8 cellular contexts compared by ENCODE assay signal in genomic region chr11:18775492-18776292, GRCh38. TPM values are rescaled to one million over a fixed set of nuclear protein-coding genes. Genes with fewer than 3 reads are reported as not detected.
DNase-seq lines count a peak whose midpoint lies in the region; ATAC-seq and TF ChIP-seq lines count a peak whose summit lies in the region.

No MANE protein-coding gene starts in this region.

- WGBS in trophoblast cell (ENCODE audit: extremely low coverage, insufficient coverage, insufficient read length), result no CpG with 5 or more reads among the region's 16 CpGs

- H3K9me3 Mint-ChIP-seq in activated CD8-positive, alpha-beta T cell treated with anti-CD3 and anti-CD28 coated beads, Interleukin-2, amount 10 ng/mL, durations not matched to agents 7 days and 5 days (ENCODE audit: insufficient read depth), result peaks cover 5% of the 10 kb centered on the region

- H3K4me3 ChIP-seq in BE2C (ENCODE audit: low read depth, low read length) (no peak overlapping the region), fibroblast of lung (replicated peaks in 1 of 4; ENCODE audit: control extremely low read depth in 1 of 4, insufficient read depth in 1 of 4, low read depth in 3 of 4, low read length in 4 of 4) (no peak overlapping the region), trophoblast cell (ENCODE audit: low read depth, low read length) (no peak overlapping the region)

- H2AK5ac ChIP-seq in trophoblast cell (ENCODE audit: low read length), result no peak overlapping the region

- peaks cover 3% of the 10 kb centered on the region for H3K27me3 Mint-ChIP-seq in activated CD8-positive, alpha-beta T cell treated with anti-CD3 and anti-CD28 coated beads, Interleukin-2, amount 10 ng/mL, durations not matched to agents 7 days and 5 days (ENCODE audit: low read depth)

- no peaks in the 10 kb centered on the region for H3K79me2 ChIP-seq in fibroblast of lung (ENCODE audit: control insufficient read depth, insufficient read depth, low read length)
- H3K79me2 ChIP-seq in trophoblast cell (ENCODE audit: control insufficient read depth, insufficient read depth, low read length, poor library complexity), result no peaks in the 10 kb centered on the region

- no peak overlapping the region for H3K4me3 Mint-ChIP-seq in activated CD8-positive, alpha-beta T cell treated with anti-CD3 and anti-CD28 coated beads, Interleukin-2, amount 10 ng/mL, durations not matched to agents 7 days and 5 days

- H3K36me3 ChIP-seq in BE2C (no peaks in the 10 kb centered on the region), fibroblast of lung (ENCODE audit: control insufficient read depth, insufficient read depth, low read length) (no peaks in the 10 kb centered on the region), trophoblast cell (ENCODE audit: control insufficient read depth in 1 of 2, insufficient read depth in 2 of 2, low read length in 2 of 2) (no peaks in the 10 kb centered on the region)

- POLR2A ChIA-PET in activated CD8-positive, alpha-beta T cell treated with anti-CD3 and anti-CD28 coated beads, Interleukin-2, amount 10 ng/mL, durations not matched to agents 7 days and 5 days (lab: Charles Lee), result no interaction called here

- no peak overlapping the region for H3K23ac ChIP-seq in trophoblast cell (ENCODE audit: low read length)

- H2AFZ ChIP-seq in fibroblast of lung (ENCODE audit: low read length) (no peak overlapping the region), trophoblast cell (ENCODE audit: insufficient read depth, low read length, poor library complexity) (no peak overlapping the region)

- ATAC-seq in GM18517 (IDR thresholded peaks at IDR 0.05; ENCODE audit: unreplicated experiment) (peak; percentile 89), HG02973 (IDR thresholded peaks at IDR 0.05; ENCODE audit: unreplicated experiment) (peak; percentile 88)
- peak; percentile 79 for ATAC-seq in activated CD8-positive, alpha-beta T cell treated with anti-CD3 and anti-CD28 coated beads, Interleukin-2, amount 10 ng/mL, durations not matched to agents 7 days and 5 days

- H2BK120ac ChIP-seq in trophoblast cell (ENCODE audit: insufficient read depth, low read length, poor library complexity), result no peak overlapping the region

- no peak overlapping the region for H3K14ac ChIP-seq in trophoblast cell (ENCODE audit: low read length)

- H2BK12ac ChIP-seq in trophoblast cell (ENCODE audit: low read length), result no peak overlapping the region

- peaks cover 4% of the 10 kb centered on the region for H3K36me3 Mint-ChIP-seq in activated CD8-positive, alpha-beta T cell treated with anti-CD3 and anti-CD28 coated beads, Interleukin-2, amount 10 ng/mL, durations not matched to agents 7 days and 5 days (ENCODE audit: low read depth)

- H3K4me1 Mint-ChIP-seq in activated CD8-positive, alpha-beta T cell treated with anti-CD3 and anti-CD28 coated beads, Interleukin-2, amount 10 ng/mL, durations not matched to agents 7 days and 5 days (ENCODE audit: low read depth), result peaks cover 19% of the 10 kb centered on the region

- H3K4ac ChIP-seq in trophoblast cell (ENCODE audit: low read depth, low read length), result no peak overlapping the region

- H3K79me1 ChIP-seq in trophoblast cell (ENCODE audit: low read length), result no peaks in the 10 kb centered on the region

- H4K12ac ChIP-seq in trophoblast cell (ENCODE audit: low read depth, low read length), result no peak overlapping the region

- no peaks in the 10 kb centered on the region for H3K4me1 ChIP-seq in BE2C
- H3K4me1 ChIP-seq in fibroblast of lung (ENCODE audit: control insufficient read depth, extremely low read depth, insufficient read depth, low read length), result no peaks in the 10 kb centered on the region
- H3K4me1 ChIP-seq in trophoblast cell (ENCODE audit: control insufficient read depth in 1 of 2, insufficient read depth in 2 of 2, low read length in 2 of 2), result no peaks in the 10 kb centered on the region

- H4K91ac ChIP-seq in trophoblast cell (ENCODE audit: low read depth, low read length), result no peak overlapping the region

- no peak overlapping the region for H3K27ac Mint-ChIP-seq in activated CD8-positive, alpha-beta T cell treated with anti-CD3 and anti-CD28 coated beads, Interleukin-2, amount 10 ng/mL, durations not matched to agents 7 days and 5 days

- H3K27me3 ChIP-seq in BE2C, result no peaks in the 10 kb centered on the region
- H3K27me3 ChIP-seq in fibroblast of lung (ENCODE audit: control insufficient read depth, insufficient read depth, low read length), result peaks cover 11% of the 10 kb centered on the region
- H3K27me3 ChIP-seq in trophoblast cell (ENCODE audit: insufficient read depth, low read length), result no peaks in the 10 kb centered on the region

- peak; percentile 60 for DNase-seq in BE2C
- peak; percentile 76 for DNase-seq in NCI-H2227 (lab: John Stamatoyannopoulos, UW; ENCODE audit: unreplicated experiment)
- peak; percentile 78 for DNase-seq in activated CD8-positive, alpha-beta T cell treated with anti-CD3 and anti-CD28 coated beads, Interleukin-2, amount 10 ng/mL, durations not matched to agents 7 days and 5 days
- DNase-seq in fibroblast of lung (ENCODE audit: low read depth in 2 of 2), result peak in 1 of 2 donors; percentile 65
- peak; percentile 27 to 67 for DNase-seq in trophoblast cell
- no peak for DNase-seq in midbrain (lab: John Stamatoyannopoulos, UW)

- no peaks in the 10 kb centered on the region for H3K9me3 ChIP-seq in BE2C
- H3K9me3 ChIP-seq in fibroblast of lung (ENCODE audit: control insufficient read depth, insufficient read depth, low read depth, low read length), result no peaks in the 10 kb centered on the region
- H3K9me3 ChIP-seq in trophoblast cell (ENCODE audit: insufficient read depth, low read depth, low read length), result no peaks in the 10 kb centered on the region

- H3K4me2 ChIP-seq in fibroblast of lung (ENCODE audit: extremely low read depth, insufficient read depth, low read length) (no peak overlapping the region), trophoblast cell (ENCODE audit: low read length) (no peak overlapping the region)

- no peak overlapping the region for H4K8ac ChIP-seq in trophoblast cell (ENCODE audit: low read depth, low read length)

- TF ChIP-seq CTCF in BE2C (IDR thresholded peaks at IDR 0.05; ENCODE audit: low read depth, low read length) (peak; percentile 73), fibroblast of lung (conservative IDR thresholded peaks at IDR 0.05 in 1 of 2, IDR thresholded peaks at IDR 0.05 in 1 of 2; ENCODE audit: low read depth in 1 of 2, low read length in 2 of 2) (peak; percentile 30 to 64)

- H3K27ac ChIP-seq in fibroblast of lung (ENCODE audit: insufficient read depth, low read length) (no peak overlapping the region), trophoblast cell (ENCODE audit: low read depth, low read length) (no peak overlapping the region)

- H3K18ac ChIP-seq in trophoblast cell (ENCODE audit: low read length), result no peak overlapping the region

- CTCF ChIA-PET in activated CD8-positive, alpha-beta T cell treated with anti-CD3 and anti-CD28 coated beads, Interleukin-2, amount 10 ng/mL, durations not matched to agents 7 days and 5 days (lab: Charles Lee), result interaction anchor here (1.1 to 5.3 kb wide), 15 partner anchors 10 to 249 kb away, joined by 3 to 30 read pairs (median 4); partner anchors contain the start of genes MISFA and TSG101

- H2BK5ac ChIP-seq in trophoblast cell (ENCODE audit: low read depth, low read length, poor library complexity), result no peak overlapping the region

- no peaks in the 10 kb centered on the region for H4K20me1 ChIP-seq in fibroblast of lung (ENCODE audit: control insufficient read depth, extremely low read depth, insufficient read depth, low read length)

- no peak overlapping the region for H3K9ac ChIP-seq in fibroblast of lung (ENCODE audit: insufficient read depth, low read length)
- no peak overlapping the region for H3K9ac ChIP-seq in trophoblast cell (ENCODE audit: low read length)

RNA-seq across cellular contexts. Expression of gene PTPN5, which starts 15.9 kb away (rescaled TPM):
- not detected for polyA plus RNA-seq in BE2C (2012; ENCODE audit: insufficient read depth, insufficient read length, low read depth)
- total RNA-seq in activated CD8-positive, alpha-beta T cell treated with anti-CD3 and anti-CD28 coated beads, Interleukin-2, amount 10 ng/mL, durations not matched to agents 7 days and 5 days, result not detected
- not detected in 2 replicates for total RNA-seq in fibroblast of lung
- polyA plus RNA-seq in fibroblast of lung, result not detected in 2 replicates
- polyA plus RNA-seq in fibroblast of lung (2012), result not detected in 2 replicates
- not detected in 2 replicates for polyA minus RNA-seq in fibroblast of lung (ENCODE audit: low replicate concordance)
- polyA plus RNA-seq in trophoblast cell (2013), result 0.67 and 0.74 TPM in 2 replicates

RNA-seq across cellular contexts. Expression of gene IGSF22, which starts 49.7 kb away (rescaled TPM):
- 1.2 TPM for polyA plus RNA-seq in BE2C (2012; ENCODE audit: insufficient read depth, insufficient read length, low read depth)
- not detected for total RNA-seq in activated CD8-positive, alpha-beta T cell treated with anti-CD3 and anti-CD28 coated beads, Interleukin-2, amount 10 ng/mL, durations not matched to agents 7 days and 5 days
- total RNA-seq in fibroblast of lung, result under 0.01 TPM in 2 replicates
- polyA plus RNA-seq in fibroblast of lung, result not detected in 2 replicates
- polyA plus RNA-seq in fibroblast of lung (2012), result not detected in 2 replicates
- polyA minus RNA-seq in fibroblast of lung (ENCODE audit: low replicate concordance), result not detected in 2 replicates
- polyA plus RNA-seq in trophoblast cell (2013), result 0.01 TPM in 2 replicates
